Comparison of ENCODE assay signal across 26 cellular contexts in the genomic region with DNA sequence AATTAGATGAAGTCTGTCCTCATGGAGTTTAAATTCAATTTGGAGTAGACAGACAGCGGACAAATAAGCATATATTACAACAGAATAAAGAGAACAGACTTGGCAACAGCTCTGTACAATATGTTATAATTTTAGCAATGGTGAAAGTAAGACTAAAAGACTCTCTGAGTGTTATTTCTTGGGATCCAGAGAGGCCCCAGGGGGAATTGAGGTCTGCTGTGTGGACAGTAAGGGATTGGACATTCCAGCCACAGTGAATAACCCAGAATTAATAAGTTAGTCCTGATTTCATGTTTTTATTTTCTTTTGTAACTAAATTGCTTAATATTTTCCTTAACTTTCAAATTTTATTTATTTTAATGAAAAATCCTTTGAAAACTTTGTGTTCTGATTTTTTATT.
"Had no signal": no experiment of that assay in that cellular context is flagged by ENCODE, and none has a peak within 500 bp of the region (broad histone marks: within the 10 kb centered on the region; RNA-seq: fewer than 3 reads in every experiment).

No MANE protein-coding gene starts in this region.

- H3K4me3 ChIP-seq: ascending aorta, cardiac muscle cell, SJCRH30, SK-N-MC had no signal

- H3K27me3 Mint-ChIP-seq: activated CD4-positive, alpha-beta memory T cell treated with anti-CD3 and anti-CD28 coated beads, Interleukin-2, amount 10 ng/mL, durations not matched to agents 7 days and 5 days; activated naive CD8-positive, alpha-beta T cell treated with anti-CD3 and anti-CD28 coated beads for 36 hours; activated T-helper 17 cell treated with anti-CD3 and anti-CD28 coated beads, Interleukin-2, amount 50 U/mL, for 72 hours had no signal

- H3K9ac ChIP-seq: KMS-11 had no signal

- H3K4me1 Mint-ChIP-seq: activated CD4-positive, alpha-beta memory T cell treated with anti-CD3 and anti-CD28 coated beads, Interleukin-2, amount 10 ng/mL, durations not matched to agents 7 days and 5 days had no signal

- H3K4me1 ChIP-seq: SJCRH30 had no signal

- H3K9me3 Mint-ChIP-seq: activated CD4-positive, alpha-beta memory T cell treated with anti-CD3 and anti-CD28 coated beads, Interleukin-2, amount 10 ng/mL, durations not matched to agents 7 days and 5 days; activated naive CD8-positive, alpha-beta T cell treated with anti-CD3 and anti-CD28 coated beads for 36 hours; activated T-cell treated with anti-CD3 and anti-CD28 coated beads, Interleukin-2, amount 50 U/mL, for 72 hours; activated T-helper 17 cell treated with anti-CD3 and anti-CD28 coated beads, Interleukin-2, amount 50 U/mL, for 72 hours had no signal

- ATAC-seq: activated T-cell treated with anti-CD3 and anti-CD28 coated beads, Interleukin-2, amount 50 U/mL, for 72 hours; activated T-helper 17 cell treated with anti-CD3 and anti-CD28 coated beads, Interleukin-2, amount 50 U/mL, for 72 hours; Panc1 had no signal

- H3K36me3 ChIP-seq: ascending aorta, cardiac muscle cell, SJCRH30, WERI-Rb-1 had no signal

- H3K27ac ChIP-seq: cardiac muscle cell, KMS-11, SJCRH30, SK-N-MC, WERI-Rb-1 had no signal

- H3K27ac Mint-ChIP-seq: activated CD4-positive, alpha-beta memory T cell treated with anti-CD3 and anti-CD28 coated beads, Interleukin-2, amount 10 ng/mL, durations not matched to agents 7 days and 5 days; activated naive CD8-positive, alpha-beta T cell treated with anti-CD3 and anti-CD28 coated beads for 36 hours; activated T-cell treated with anti-CD3 and anti-CD28 coated beads, Interleukin-2, amount 50 U/mL, for 72 hours; activated T-helper 17 cell treated with anti-CD3 and anti-CD28 coated beads, Interleukin-2, amount 50 U/mL, for 72 hours had no signal

- H3K36me3 Mint-ChIP-seq: activated naive CD8-positive, alpha-beta T cell treated with anti-CD3 and anti-CD28 coated beads for 36 hours had no signal

- H3K9me3 ChIP-seq: ascending aorta, SJCRH30 had no signal

- H3K27me3 ChIP-seq: ascending aorta, cardiac muscle cell, SJCRH30 had no signal

- H3K4me2 ChIP-seq: KMS-11 had no signal

- DNase-seq: activated CD4-positive, alpha-beta memory T cell treated with anti-CD3 and anti-CD28 coated beads, Interleukin-2, amount 10 ng/mL, durations not matched to agents 7 days and 5 days; activated CD4-positive, alpha-beta T cell treated with anti-CD3 and anti-CD28 coated beads for 1 hour; activated CD4-positive, alpha-beta T cell treated with anti-CD3 and anti-CD28 coated beads for 48 hours; activated CD4-positive, CD25-positive, alpha-beta regulatory T cell; activated effector memory CD4-positive, alpha-beta T cell treated with anti-CD3 and anti-CD28 coated beads, Interleukin-2, amount 50 U/mL, for 16 hours; activated naive CD4-positive, alpha-beta T cell; activated naive CD4-positive, alpha-beta T cell treated with anti-CD3 and anti-CD28 coated beads, Interleukin-2, amount 50 U/mL, for 16 hours; activated naive CD8-positive, alpha-beta T cell treated with anti-CD3 and anti-CD28 coated beads for 36 hours; activated T-cell treated with anti-CD3 and anti-CD28 coated beads, Interleukin-2, amount 50 U/mL, for 1 hour; activated T-cell treated with anti-CD3 and anti-CD28 coated beads, Interleukin-2, amount 50 U/mL, for 72 hours; amygdala; NCI-H1105; NCI-H1417 treated with DMSO at 0.1 percent for 48 hours; NCI-H1930; NCI-H345; NCI-H524 treated with DMSO at 0.1 percent for 48 hours; SHP77; SJCRH30; T1000; WERI-Rb-1 had no signal

- H3K4me3 Mint-ChIP-seq: activated CD4-positive, alpha-beta memory T cell treated with anti-CD3 and anti-CD28 coated beads, Interleukin-2, amount 10 ng/mL, durations not matched to agents 7 days and 5 days; activated naive CD8-positive, alpha-beta T cell treated with anti-CD3 and anti-CD28 coated beads for 36 hours; activated T-cell treated with anti-CD3 and anti-CD28 coated beads, Interleukin-2, amount 50 U/mL, for 72 hours; activated T-helper 17 cell treated with anti-CD3 and anti-CD28 coated beads, Interleukin-2, amount 50 U/mL, for 72 hours had no signal
